In genomic region chr7:25720427-25720826, GRCh38 we compare ENCODE assay signal across 11 cellular contexts.
A peak's percentile ranks its signal among the peaks of the same experiment; 100 is the strongest.
DNase-seq lines count a peak whose midpoint lies in the region; TF ChIP-seq lines count a peak whose summit lies in the region.
"Had no signal": no experiment of that assay in that cellular context is flagged by ENCODE, and none has a peak within 500 bp of the region (broad histone marks: within the 10 kb centered on the region; RNA-seq: fewer than 3 reads in every experiment).

No MANE protein-coding gene starts in this region.

- peak; percentile 39 for TF ChIP-seq CTCF in AG04449 (IDR thresholded peaks at IDR 0.05; ENCODE audit: insufficient read depth, low read length, missing control alignments)
- TF ChIP-seq CTCF in GM12864 (IDR thresholded peaks at IDR 0.05; ENCODE audit: low read depth, low read length, missing control alignments): peak; percentile 72
- peak; percentile 72 for TF ChIP-seq CTCF in OCI-LY7 (conservative IDR thresholded peaks at IDR 0.05; ENCODE audit: low read length)
- TF ChIP-seq CTCF in hepatocyte (IDR thresholded peaks at IDR 0.05; ENCODE audit: poor library complexity): peak; percentile 29
- TF ChIP-seq CTCF in CD14-positive monocyte (IDR thresholded peaks at IDR 0.05): no peak
- TF ChIP-seq CTCF in sigmoid colon (IDR thresholded peaks at IDR 0.05): peak in 2 of 4 experiments; percentile 24 to 36

- no peak overlapping the region for H3K4me3 ChIP-seq in AG04449 (ENCODE audit: low read depth, low read length)
- H3K4me3 ChIP-seq in GM12864 (ENCODE audit: low read depth, low read length): no peak overlapping the region
- no peak overlapping the region for H3K4me3 ChIP-seq in OCI-LY7 (ENCODE audit: low read depth, low read length, poor library complexity, severe bottlenecking)
- H3K4me3 ChIP-seq in hepatocyte: no peak overlapping the region
- no peak overlapping the region for H3K4me3 ChIP-seq in sigmoid colon

- WGBS in hepatocyte (ENCODE audit: low lambda C conversion rate, missing lambda C conversion rate): 57% methylated on average over 2 of the region's 2 CpGs
- WGBS in sigmoid colon, 2 donors: 65 to 72% methylated on average over 2 of the region's 2 CpGs

- no TSS peak for BruUV-seq in OCI-LY7 (replicated peaks; lab: Mats Ljungman, UMichigan)

- no peaks in the 10 kb centered on the region for H3K9me3 Mint-ChIP-seq in CD14-positive monocyte
- H3K9me3 Mint-ChIP-seq: stimulated activated memory B cell treated with anti-CD40 and anti-IgM and Interleukin-4, amounts not matched to agents 10 μg/mL and 1 μg/mL and 100 μg/mL, for 72 hours had no signal

- H3K27me3 ChIP-seq in hepatocyte (no peaks in the 10 kb centered on the region), sigmoid colon (no peaks in the 10 kb centered on the region)
- H3K27me3 ChIP-seq: neutrophil had no signal

- H4K20me1 ChIP-seq in OCI-LY7 (ENCODE audit: insufficient read depth, low read length) (no peaks in the 10 kb centered on the region), hepatocyte (ENCODE audit: insufficient read depth, poor library complexity, severe bottlenecking) (no peaks in the 10 kb centered on the region)

- no peaks in the 10 kb centered on the region for H3K36me3 ChIP-seq in OCI-LY7 (ENCODE audit: insufficient read depth, low read length)
- no peaks in the 10 kb centered on the region for H3K36me3 ChIP-seq in hepatocyte (replicated peaks; ENCODE audit: insufficient read depth, low read depth)
- H3K36me3 ChIP-seq in sigmoid colon: no peaks in the 10 kb centered on the region
- H3K36me3 ChIP-seq: neutrophil had no signal

- DNase-seq in AG04449 (ENCODE audit: low read depth, low spot score) (no peak), GM12864 (ENCODE audit: low read depth) (no peak), OCI-LY7 (ENCODE audit: low spot score) (peak; percentile 14), hepatocyte (ENCODE audit: low spot score) (no peak), posterior cingulate gyrus (no peak), CD14-positive monocyte (ENCODE audit: low spot score) (no peak), sigmoid colon (no peak), NCI-H2196 treated with DMSO at 0.1 percent for 48 hours (lab: John Stamatoyannopoulos, UW; ENCODE audit: unreplicated experiment) (no peak)
- DNase-seq: effector CD4-positive, alpha-beta T cell had no signal

- intact Hi-C loops in OCI-LY7 (cut with micrococcal nuclease; ENCODE audit: unreplicated experiment): loop anchor here (2.0 kb wide), 1 partner anchor 130 kb away; no protein-coding TSS in a partner anchor
- intact Hi-C loops in posterior cingulate gyrus (cut with DNase I): loop anchor here (10.0 kb wide), 1 partner anchor 114 kb away; no protein-coding TSS in a partner anchor
- intact Hi-C loops in CD14-positive monocyte (cut with micrococcal nuclease): no loop called here
- intact Hi-C loops in sigmoid colon (cut with DNase I): no loop called here

- no peaks in the 10 kb centered on the region for H3K4me1 Mint-ChIP-seq in CD14-positive monocyte
- H3K4me1 Mint-ChIP-seq: stimulated activated memory B cell treated with anti-CD40 and anti-IgM and Interleukin-4, amounts not matched to agents 10 μg/mL and 1 μg/mL and 100 μg/mL, for 72 hours had no signal

- CTCF ChIA-PET in AG04449 (lab: Yijun Ruan, JAX): interaction anchor here (0.8 to 2.0 kb wide), 3 partner anchors 32 to 134 kb away, joined by 4 to 9 read pairs (median 5); no protein-coding TSS in a partner anchor
- CTCF ChIA-PET in OCI-LY7 (lab: Charles Lee; ENCODE audit: unreplicated experiment): no interaction called here

- H3K9me2 ChIP-seq in OCI-LY7 (ENCODE audit: insufficient read depth, low read length) (no peaks in the 10 kb centered on the region), hepatocyte (replicated peaks; ENCODE audit: insufficient read depth) (no peaks in the 10 kb centered on the region)

- H3K4me1 ChIP-seq in OCI-LY7 (ENCODE audit: insufficient read depth, low read length, poor library complexity, severe bottlenecking) (no peaks in the 10 kb centered on the region), hepatocyte (ENCODE audit: insufficient read depth) (no peaks in the 10 kb centered on the region), sigmoid colon (peaks cover 0 to 46% (median 21%) of the 10 kb centered on the region in 4 donors)

- H3K27ac ChIP-seq in OCI-LY7 (ENCODE audit: low read depth, low read length, poor library complexity, severe bottlenecking): no peak overlapping the region
- H3K27ac ChIP-seq in hepatocyte: no peak overlapping the region
- no peak overlapping the region for H3K27ac ChIP-seq in sigmoid colon
- H3K27ac ChIP-seq: neutrophil had no signal

- peaks cover 3 to 8% (median 4%) of the 10 kb centered on the region in 3 donors for H3K27me3 Mint-ChIP-seq in CD14-positive monocyte (ENCODE audit: low read depth in 3 of 3)

- H3K36me3 Mint-ChIP-seq in CD14-positive monocyte: no peaks in the 10 kb centered on the region
- H3K36me3 Mint-ChIP-seq: stimulated activated memory B cell treated with anti-CD40 and anti-IgM and Interleukin-4, amounts not matched to agents 10 μg/mL and 1 μg/mL and 100 μg/mL, for 72 hours had no signal

- no peak for TF ChIP-seq POLR2A in sigmoid colon (IDR thresholded peaks at IDR 0.05)

- POLR2A ChIA-PET in AG04449 (lab: Yijun Ruan, JAX) (no interaction called here), OCI-LY7 (lab: Charles Lee) (interaction anchor here (1.2 kb wide), 1 partner anchor 71 kb away, joined by 3 read pairs; no protein-coding TSS in a partner anchor)

- H3K79me2 ChIP-seq in OCI-LY7 (ENCODE audit: insufficient read depth, low read depth, low read length) (no peaks in the 10 kb centered on the region), hepatocyte (no peaks in the 10 kb centered on the region)

- TF ChIP-seq EP300 in sigmoid colon (IDR thresholded peaks at IDR 0.05): no peak

- no peaks in the 10 kb centered on the region for H3K9me3 ChIP-seq in OCI-LY7 (ENCODE audit: low read length)
- no peaks in the 10 kb centered on the region for H3K9me3 ChIP-seq in hepatocyte (ENCODE audit: low read depth)
- H3K9me3 ChIP-seq in sigmoid colon: no peaks in the 10 kb centered on the region
- H3K9me3 ChIP-seq: neutrophil had no signal

- H3K4me3 Mint-ChIP-seq in CD14-positive monocyte: no peak overlapping the region
- H3K4me3 Mint-ChIP-seq: stimulated activated memory B cell treated with anti-CD40 and anti-IgM and Interleukin-4, amounts not matched to agents 10 μg/mL and 1 μg/mL and 100 μg/mL, for 72 hours had no signal

- no peak overlapping the region for H3K4me2 ChIP-seq in OCI-LY7 (ENCODE audit: low read length)
- no peak overlapping the region for H3K4me2 ChIP-seq in hepatocyte

- H2AFZ ChIP-seq in OCI-LY7 (ENCODE audit: low read length) (no peak overlapping the region), hepatocyte (no peak overlapping the region)

- no peak overlapping the region for H3K27ac Mint-ChIP-seq in CD14-positive monocyte
- H3K27ac Mint-ChIP-seq: stimulated activated memory B cell treated with anti-CD40 and anti-IgM and Interleukin-4, amounts not matched to agents 10 μg/mL and 1 μg/mL and 100 μg/mL, for 72 hours had no signal

Comparison
In these comparisons a context has a peak if more than half of its experiments do, and no peak if none do; other contexts are left out.
1. intact Hi-C loops: an anchor here in OCI-LY7 (2.0 kb wide) and posterior cingulate gyrus (10.0 kb wide); none called in CD14-positive monocyte and sigmoid colon.